ENCODE assay signal across 9 cellular contexts in the genomic region with DNA sequence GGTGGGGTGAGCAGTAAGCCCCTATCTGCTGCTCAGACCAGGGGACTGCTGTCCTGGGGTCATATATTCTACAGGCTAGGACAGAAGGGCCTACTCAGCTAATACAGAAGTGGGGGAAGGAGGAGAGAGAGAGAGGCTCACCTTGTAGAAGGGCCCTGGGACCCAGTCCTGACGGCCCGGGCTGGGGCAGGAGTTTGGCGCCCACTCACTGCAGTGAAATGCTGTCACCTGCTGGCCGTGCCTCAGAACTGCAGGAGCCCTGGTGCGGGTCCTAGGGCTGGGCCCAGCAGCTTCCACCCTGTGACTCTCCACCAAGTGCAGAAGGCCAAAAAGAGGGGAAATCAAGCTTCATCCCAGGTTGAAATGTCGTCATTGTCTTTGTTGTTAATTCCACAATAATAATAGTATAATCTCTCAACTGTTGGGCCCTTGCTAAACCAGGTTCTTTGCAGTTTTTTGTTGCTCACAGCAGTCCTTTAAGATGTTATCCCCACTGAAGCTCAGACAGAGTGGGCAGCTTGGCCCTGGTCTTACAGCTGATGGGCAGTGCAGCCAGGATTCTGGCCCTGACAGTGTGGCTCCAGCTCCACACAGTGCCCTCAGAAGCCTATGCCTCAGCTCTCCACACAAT. TPM values are rescaled to one million over a fixed set of nuclear protein-coding genes. Genes with fewer than 3 reads are reported as not detected.
A peak's percentile ranks its signal among the peaks of the same experiment; 100 is the strongest.
DNase-seq lines count a peak whose midpoint lies in the region; ATAC-seq, FAIRE-seq and TF ChIP-seq lines count a peak whose summit lies in the region.
"Had no signal": no experiment of that assay in that cellular context is flagged by ENCODE, and none has a peak within 500 bp of the region (broad histone marks: within the 10 kb centered on the region; RNA-seq: fewer than 3 reads in every experiment).

No MANE protein-coding gene starts in this region.

- peak; percentile 97 for ATAC-seq in activated CD8-positive, alpha-beta T cell treated with anti-CD3 and anti-CD28 coated beads for 36 hours
- ATAC-seq in memory B cell (ENCODE audit: low read depth) (peak; percentile 64), HG03196 (IDR thresholded peaks at IDR 0.05; ENCODE audit: unreplicated experiment) (no peak)

- no peaks in the 10 kb centered on the region for H3K9me3 Mint-ChIP-seq in HFFc6
- H3K9me3 Mint-ChIP-seq in activated CD8-positive, alpha-beta T cell treated with anti-CD3 and anti-CD28 coated beads for 36 hours: no peaks in the 10 kb centered on the region
- no peaks in the 10 kb centered on the region for H3K9me3 Mint-ChIP-seq in memory B cell
- H3K9me3 Mint-ChIP-seq: T-helper 1 cell treated with Interleukin-12 subunit alpha and Interleukin-12 subunit beta and Interleukin-4 antibody, amounts not matched to agents 30 μg/mL and 1 μg/mL, for 36 hours had no signal

- intact Hi-C loops in activated CD8-positive, alpha-beta T cell treated with anti-CD3 and anti-CD28 coated beads for 36 hours (cut with micrococcal nuclease): loop anchor here (5.0 to 10.0 kb wide), 3 partner anchors 353 to 623 kb away; no protein-coding TSS in a partner anchor

- POLR2A ChIA-PET in activated CD8-positive, alpha-beta T cell treated with anti-CD3 and anti-CD28 coated beads for 36 hours (lab: Charles Lee): no interaction called here

- H3K36me3 Mint-ChIP-seq in HFFc6 (ENCODE audit: low read depth) (no peaks in the 10 kb centered on the region), memory B cell (no peaks in the 10 kb centered on the region)
- no peaks in the 10 kb centered on the region for H3K36me3 Mint-ChIP-seq in activated CD8-positive, alpha-beta T cell treated with anti-CD3 and anti-CD28 coated beads for 36 hours (ENCODE audit: low read depth)

- H3K27me3 Mint-ChIP-seq in HFFc6 (ENCODE audit: insufficient read depth): peaks cover 65% of the 10 kb centered on the region
- peaks cover 7% of the 10 kb centered on the region for H3K27me3 Mint-ChIP-seq in activated CD8-positive, alpha-beta T cell treated with anti-CD3 and anti-CD28 coated beads for 36 hours
- peaks cover 14% of the 10 kb centered on the region for H3K27me3 Mint-ChIP-seq in memory B cell

- H3K4me3 Mint-ChIP-seq in HFFc6 (no peak overlapping the region), memory B cell (no peak overlapping the region)
- H3K4me3 Mint-ChIP-seq in activated CD8-positive, alpha-beta T cell treated with anti-CD3 and anti-CD28 coated beads for 36 hours: no peak overlapping the region
- H3K4me3 Mint-ChIP-seq: T-helper 1 cell treated with Interleukin-12 subunit alpha and Interleukin-12 subunit beta and Interleukin-4 antibody, amounts not matched to agents 30 μg/mL and 1 μg/mL, for 36 hours had no signal

- H3K27ac Mint-ChIP-seq in HFFc6 (no peak overlapping the region), memory B cell (no peak overlapping the region)
- no peak overlapping the region for H3K27ac Mint-ChIP-seq in activated CD8-positive, alpha-beta T cell treated with anti-CD3 and anti-CD28 coated beads for 36 hours
- H3K27ac Mint-ChIP-seq: T-helper 1 cell treated with Interleukin-12 subunit alpha and Interleukin-12 subunit beta and Interleukin-4 antibody, amounts not matched to agents 30 μg/mL and 1 μg/mL, for 36 hours had no signal

- CTCF ChIA-PET in activated CD8-positive, alpha-beta T cell treated with anti-CD3 and anti-CD28 coated beads for 36 hours (lab: Charles Lee): interaction anchor here (0.6 to 2.1 kb wide), 38 partner anchors 8 to 628 kb away, joined by 3 to 16 read pairs (median 4); a partner anchor contains a TSS

- no peaks in the 10 kb centered on the region for H3K4me1 Mint-ChIP-seq in HFFc6 (ENCODE audit: low read depth)
- H3K4me1 Mint-ChIP-seq in activated CD8-positive, alpha-beta T cell treated with anti-CD3 and anti-CD28 coated beads for 36 hours (ENCODE audit: low read depth): no peaks in the 10 kb centered on the region
- H3K4me1 Mint-ChIP-seq in memory B cell: no peaks in the 10 kb centered on the region

- TF ChIP-seq CTCF in D721Med (IDR thresholded peaks at IDR 0.05; ENCODE audit: insufficient read depth, missing control alignments) (peak; percentile 97), HFFc6 (IDR thresholded peaks at IDR 0.05) (peak; percentile 99)
- TF ChIP-seq CTCF in activated CD8-positive, alpha-beta T cell treated with anti-CD3 and anti-CD28 coated beads for 36 hours (IDR thresholded peaks at IDR 0.05): peak; percentile 95

- DNase-seq in D721Med (ENCODE audit: insufficient read length, low spot score): peak; percentile 85
- DNase-seq in HFFc6: peak; percentile 17
- peak; percentile 16 for DNase-seq in NCI-H510A (lab: John Stamatoyannopoulos, UW)
- DNase-seq in activated CD8-positive, alpha-beta T cell treated with anti-CD3 and anti-CD28 coated beads for 36 hours: peak; percentile 73
- peak; percentile 89 for DNase-seq in ecto neural progenitor cell (ENCODE audit: low spot score)
- peak; percentile 50 to 69 for DNase-seq in memory B cell (ENCODE audit: low spot score in 2 of 2)
- DNase-seq in stimulated activated CD8-positive, alpha-beta memory T cell treated with anti-CD3 and anti-CD28 coated beads, Interleukin-15, amount 100 ng/mL, for 4 hours (ENCODE audit: low read depth in 2 of 2): peak; percentile 6 to 15

- FAIRE-seq in D721Med (lab: Jason Lieb, UNC): no peak

RNA-seq across cellular contexts. Expression of a gene that starts 29.6 kb away (rescaled TPM):
- total RNA-seq in HFFc6 (2021; fragmentation: NEBNext Ultra II Directional; extraction: Animal tissue kit (Norgen Biotek cat#: 25700)): 1 to 10 TPM; 1.5 to 3.2 (median 3.1) TPM
- not detected for total RNA-seq in activated CD8-positive, alpha-beta T cell treated with anti-CD3 and anti-CD28 coated beads for 36 hours

Comparison
In these comparisons a context has a peak if more than half of its experiments do, and no peak if none do; other contexts are left out.
1. DNase-seq: peak in every context shown above with its lines; median percentile 89 in ecto neural progenitor cell; 85 in D721Med; 73 in activated CD8-positive, alpha-beta T cell treated with anti-CD3 and anti-CD28 coated beads for 36 hours; 60 in memory B cell; 17 in HFFc6; 16 in NCI-H510A; 10 in stimulated activated CD8-positive, alpha-beta memory T cell treated with anti-CD3 and anti-CD28 coated beads, Interleukin-15, amount 100 ng/mL, for 4 hours.